Comparison of ENCODE assay signal across 8 cellular contexts in genomic region chr3:161851941-161852566, GRCh38.
A peak's percentile ranks its signal among the peaks of the same experiment; 100 is the strongest.
DNase-seq lines count a peak whose midpoint lies in the region; ATAC-seq and TF ChIP-seq lines count a peak whose summit lies in the region.

No MANE protein-coding gene starts in this region.

- H3K27ac ChIP-seq in RWPE2 (ENCODE audit: poor library complexity, severe bottlenecking) = no peak overlapping the region
- H3K27ac ChIP-seq in endodermal cell (ENCODE audit: low read depth, low read length) = no peak overlapping the region

- H3K27me3 Mint-ChIP-seq in endodermal cell (ENCODE audit: insufficient read depth) = no peaks in the 10 kb centered on the region

- H3K4me3 Mint-ChIP-seq in endodermal cell = no peak overlapping the region

- H3K4me3 ChIP-seq in RWPE2 (ENCODE audit: severe bottlenecking) (no peak overlapping the region), endodermal cell (ENCODE audit: low read length) (no peak overlapping the region)

- H3K9me3 ChIP-seq in RWPE2 (ENCODE audit: severe bottlenecking) (no peaks in the 10 kb centered on the region), endodermal cell (ENCODE audit: control insufficient read depth, low read length) (no peaks in the 10 kb centered on the region)

- H3K27ac Mint-ChIP-seq in endodermal cell = no peak overlapping the region

- H3K9ac ChIP-seq in endodermal cell (ENCODE audit: extremely low read depth, low read length, poor library complexity, severe bottlenecking) = no peak overlapping the region

- peaks cover 4% of the 10 kb centered on the region for H3K4me1 Mint-ChIP-seq in endodermal cell

- peak; percentile 62 for DNase-seq in activated CD8-positive, alpha-beta memory T cell treated with anti-CD3 and anti-CD28 coated beads for 24 hours
- no peak for DNase-seq in activated CD8-positive, alpha-beta memory T cell treated with anti-CD3 and anti-CD28 coated beads, Interleukin-2, amount 50 U/mL, for 4 hours
- DNase-seq in RWPE2 (ENCODE audit: low spot score) (no peak), endodermal cell (peak; percentile 93), myocyte (ENCODE audit: low read depth) (peak; percentile 70), GOT3 (lab: John Stamatoyannopoulos, UW) (no peak)

- peak; percentile 86 for TF ChIP-seq CTCF in RWPE2 (IDR thresholded peaks at IDR 0.05; ENCODE audit: poor library complexity, severe bottlenecking)
- TF ChIP-seq CTCF in endodermal cell (conservative IDR thresholded peaks at IDR 0.05) = peak; percentile 84

- H3K36me3 ChIP-seq in RWPE2 (ENCODE audit: low read depth) (no peaks in the 10 kb centered on the region), endodermal cell (ENCODE audit: control insufficient read depth, insufficient read depth, low read length) (no peaks in the 10 kb centered on the region)

- H3K36me3 Mint-ChIP-seq in endodermal cell (ENCODE audit: low read depth) = no peaks in the 10 kb centered on the region

- WGBS in endodermal cell (ENCODE audit: insufficient coverage in 1 of 2, insufficient read length in 1 of 2), 2 experiments = 49 to 53% methylated on average over 6 to 8 of the region's 8 CpGs

- ATAC-seq in GM21528 (IDR thresholded peaks at IDR 0.05; ENCODE audit: low FRiP score, unreplicated experiment) (peak; percentile 86), HG03575 (IDR thresholded peaks at IDR 0.05; ENCODE audit: extremely low read depth, insufficient number of reproducible peaks, low FRiP score, unreplicated experiment) (peak; percentile 85), RWPE2 (ENCODE audit: low read depth) (no peak)

- H3K4me1 ChIP-seq in RWPE2 (ENCODE audit: insufficient read depth, poor library complexity, severe bottlenecking) = peaks cover 9% of the 10 kb centered on the region
- H3K4me1 ChIP-seq in endodermal cell (ENCODE audit: control insufficient read depth, insufficient read depth, low read length) = no peaks in the 10 kb centered on the region

- H3K27me3 ChIP-seq in RWPE2 (ENCODE audit: insufficient read depth, poor library complexity, severe bottlenecking) (no peaks in the 10 kb centered on the region), endodermal cell (ENCODE audit: control insufficient read depth, insufficient read depth, low read length, poor library complexity, severe bottlenecking) (no peaks in the 10 kb centered on the region)

- no peaks in the 10 kb centered on the region for H3K9me3 Mint-ChIP-seq in endodermal cell

Comparison
In these comparisons a context has a peak if more than half of its experiments do, and no peak if none do; other contexts are left out.
1. DNase-seq: peak in activated CD8-positive, alpha-beta memory T cell treated with anti-CD3 and anti-CD28 coated beads for 24 hours (single experiment), endodermal cell (single experiment) and myocyte (single experiment); none in activated CD8-positive, alpha-beta memory T cell treated with anti-CD3 and anti-CD28 coated beads, Interleukin-2, amount 50 U/mL, for 4 hours (single experiment), RWPE2 (single experiment) and GOT3 (single experiment).